In genomic region chrX:49192722-49193328, GRCh38 we compare ENCODE assay signal across 8 cellular contexts. TPM values are rescaled to one million over a fixed set of nuclear protein-coding genes. Genes with fewer than 3 reads are reported as not detected.
DNase-seq lines count a peak whose midpoint lies in the region; ATAC-seq lines count a peak whose summit lies in the region.

No MANE protein-coding gene starts in this region.

- DNase-seq in NCI-H2196 (lab: John Stamatoyannopoulos, UW; ENCODE audit: unreplicated experiment) (peak; percentile 19), NCI-H2196 treated with DMSO at 0.1 percent for 48 hours (lab: John Stamatoyannopoulos, UW; ENCODE audit: unreplicated experiment) (no peak), KBM-7 (peak; percentile 73), left kidney (ENCODE audit: low read depth, low spot score) (peak; percentile 41), ureter (ENCODE audit: low spot score) (no peak), NCI-H187 treated with DMSO at 0.1 percent for 48 hours (lab: John Stamatoyannopoulos, UW) (no peak)
- peak; percentile 48 for DNase-seq in activated naive CD4-positive, alpha-beta T cell treated with anti-CD3 and anti-CD28 coated beads, Interleukin-2, amount 10 ng/mL, durations not matched to agents 7 days and 5 days

- in situ Hi-C loops in KBM-7 (cut with MboI; ENCODE audit: low pct_unique_long_range_greater_than_20kb, low sequenced_read_pairs): no loop called here

- peaks cover 2% of the 10 kb centered on the region for H3K36me3 Mint-ChIP-seq in activated naive CD4-positive, alpha-beta T cell treated with anti-CD3 and anti-CD28 coated beads, Interleukin-2, amount 10 ng/mL, durations not matched to agents 7 days and 5 days

- H3K27me3 Mint-ChIP-seq in activated naive CD4-positive, alpha-beta T cell treated with anti-CD3 and anti-CD28 coated beads, Interleukin-2, amount 10 ng/mL, durations not matched to agents 7 days and 5 days: peaks cover 1% of the 10 kb centered on the region

- no peaks in the 10 kb centered on the region for H3K9me3 Mint-ChIP-seq in activated naive CD4-positive, alpha-beta T cell treated with anti-CD3 and anti-CD28 coated beads, Interleukin-2, amount 10 ng/mL, durations not matched to agents 7 days and 5 days

- CTCF ChIA-PET in activated naive CD4-positive, alpha-beta T cell treated with anti-CD3 and anti-CD28 coated beads, Interleukin-2, amount 10 ng/mL, durations not matched to agents 7 days and 5 days (lab: Charles Lee): interaction anchor here (0.6 to 2.5 kb wide), 20 partner anchors 15 to 731 kb away, joined by 3 to 12 read pairs (median 5); partner anchors contain the start of genes PLP2 and PPP1R3F

- peak overlapping the region; percentile 73 for H3K27ac Mint-ChIP-seq in activated naive CD4-positive, alpha-beta T cell treated with anti-CD3 and anti-CD28 coated beads, Interleukin-2, amount 10 ng/mL, durations not matched to agents 7 days and 5 days

- peak overlapping the region; percentile 52 for H3K4me3 Mint-ChIP-seq in activated naive CD4-positive, alpha-beta T cell treated with anti-CD3 and anti-CD28 coated beads, Interleukin-2, amount 10 ng/mL, durations not matched to agents 7 days and 5 days

- H3K4me1 Mint-ChIP-seq in activated naive CD4-positive, alpha-beta T cell treated with anti-CD3 and anti-CD28 coated beads, Interleukin-2, amount 10 ng/mL, durations not matched to agents 7 days and 5 days: peaks cover 40% of the 10 kb centered on the region

- no peak for ATAC-seq in GM18511 (IDR thresholded peaks at IDR 0.05; ENCODE audit: unreplicated experiment)

RNA-seq across cellular contexts. Expression of gene PRICKLE3, which starts 6.7 kb away (rescaled TPM):
- 24.7 TPM for total RNA-seq in ureter

RNA-seq across cellular contexts. Expression of gene SYP, which starts 7.2 kb away (rescaled TPM):
- 1.7 TPM for total RNA-seq in ureter

RNA-seq across cellular contexts. Expression of gene PLP2, which starts 21.1 kb away (rescaled TPM):
- total RNA-seq in ureter: 141 TPM

RNA-seq across cellular contexts. Expression of gene MAGIX, which starts 30.3 kb away (rescaled TPM):
- 12.8 TPM for total RNA-seq in ureter

RNA-seq across cellular contexts. Expression of gene CACNA1F, which starts 40.3 kb away (rescaled TPM):
- 0.49 TPM for total RNA-seq in ureter

Comparison
In these comparisons a context has a peak if more than half of its experiments do, and no peak if none do; other contexts are left out.
1. DNase-seq: peak in NCI-H2196 (single experiment), KBM-7 (single experiment), activated naive CD4-positive, alpha-beta T cell treated with anti-CD3 and anti-CD28 coated beads, Interleukin-2, amount 10 ng/mL, durations not matched to agents 7 days and 5 days (single experiment) and left kidney (single experiment); none in NCI-H2196 treated with DMSO at 0.1 percent for 48 hours (single experiment), ureter (single experiment) and NCI-H187 treated with DMSO at 0.1 percent for 48 hours (single experiment).